In the genomic region with DNA sequence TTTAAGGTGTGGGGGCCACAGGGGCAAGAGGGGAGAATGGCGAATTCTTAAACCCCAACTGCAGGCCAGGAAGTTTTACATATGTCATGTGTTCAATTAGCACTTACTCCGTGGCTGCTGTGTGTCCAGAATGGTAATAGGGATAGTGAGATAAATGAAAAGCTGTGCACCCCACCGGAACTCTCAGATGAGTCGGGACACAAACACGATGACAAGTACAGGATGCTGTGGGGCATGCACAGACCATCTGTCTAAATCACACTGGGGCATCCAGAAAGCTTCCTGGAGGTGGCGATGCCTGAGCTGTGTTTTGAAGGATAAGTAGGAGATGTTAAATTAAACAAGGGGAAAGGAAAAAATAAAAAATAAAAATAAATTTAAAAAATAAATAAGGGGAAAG, we compare ENCODE assay signal across 16 cellular contexts. TPM values are rescaled to one million over a fixed set of nuclear protein-coding genes. Genes with fewer than 3 reads are reported as not detected.
DNase-seq lines count a peak whose midpoint lies in the region; TF ChIP-seq lines count a peak whose summit lies in the region.
"Had no signal": no experiment of that assay in that cellular context is flagged by ENCODE, and none has a peak within 500 bp of the region (broad histone marks: within the 10 kb centered on the region; RNA-seq: fewer than 3 reads in every experiment).

No MANE protein-coding gene starts in this region.

- no peaks in the 10 kb centered on the region for H3K9me3 ChIP-seq in CD8-positive, alpha-beta memory T cell (ENCODE audit: low read length)
- H3K9me3 ChIP-seq: BLaER1 treated with 17β-estradiol and CSF1 and Interleukin-3, amounts not matched to agents 10 nM and 100 nM had no signal

- H3K4me1 ChIP-seq in CD8-positive, alpha-beta memory T cell (ENCODE audit: insufficient read depth, low read length): no peaks in the 10 kb centered on the region

- H3K9me3 Mint-ChIP-seq in brain: no peaks in the 10 kb centered on the region
- H3K9me3 Mint-ChIP-seq in CD8-positive, alpha-beta memory T cell: no peaks in the 10 kb centered on the region
- H3K9me3 Mint-ChIP-seq in activated CD4-positive, alpha-beta memory T cell treated with anti-CD3 and anti-CD28 coated beads, Interleukin-2, amount 10 ng/mL, durations not matched to agents 7 days and 5 days: no peaks in the 10 kb centered on the region

- H3K4me3 ChIP-seq in CD8-positive, alpha-beta memory T cell (ENCODE audit: low read length): no peak overlapping the region
- H3K4me3 ChIP-seq: BLaER1 treated with 17β-estradiol and CSF1 and Interleukin-3, amounts not matched to agents 10 nM and 100 nM had no signal

- CTCF ChIA-PET in CD8-positive, alpha-beta memory T cell (lab: Charles Lee): no interaction called here
- CTCF ChIA-PET in activated CD4-positive, alpha-beta memory T cell treated with anti-CD3 and anti-CD28 coated beads, Interleukin-2, amount 10 ng/mL, durations not matched to agents 7 days and 5 days (lab: Charles Lee): interaction anchor here (0.5 kb wide), 1 partner anchor 543 kb away, joined by 3 read pairs; no protein-coding TSS in a partner anchor

- H3K4me1 Mint-ChIP-seq in brain: peaks cover 13% of the 10 kb centered on the region
- H3K4me1 Mint-ChIP-seq in CD8-positive, alpha-beta memory T cell: no peaks in the 10 kb centered on the region
- H3K4me1 Mint-ChIP-seq in activated CD4-positive, alpha-beta memory T cell treated with anti-CD3 and anti-CD28 coated beads, Interleukin-2, amount 10 ng/mL, durations not matched to agents 7 days and 5 days: no peaks in the 10 kb centered on the region

- H3K27me3 ChIP-seq in CD8-positive, alpha-beta memory T cell (ENCODE audit: insufficient read depth, low read length, poor library complexity, severe bottlenecking): no peaks in the 10 kb centered on the region
- H3K27me3 ChIP-seq: BLaER1 treated with 17β-estradiol and CSF1 and Interleukin-3, amounts not matched to agents 10 nM and 100 nM had no signal

- POLR2A ChIA-PET in CD8-positive, alpha-beta memory T cell (lab: Charles Lee): no interaction called here
- POLR2A ChIA-PET in activated CD4-positive, alpha-beta memory T cell treated with anti-CD3 and anti-CD28 coated beads, Interleukin-2, amount 10 ng/mL, durations not matched to agents 7 days and 5 days (lab: Charles Lee): interaction anchor here (0.5 kb wide), 1 partner anchor 259 kb away, joined by 3 read pairs; no protein-coding TSS in a partner anchor

- TF ChIP-seq CTCF in AG09319 (IDR thresholded peaks at IDR 0.05; ENCODE audit: low read depth, low read length) (peak; percentile 22), brain (conservative IDR thresholded peaks at IDR 0.05) (no peak)

- H3K27me3 Mint-ChIP-seq in brain: peaks cover 3% of the 10 kb centered on the region
- H3K27me3 Mint-ChIP-seq in CD8-positive, alpha-beta memory T cell: peaks cover 15 to 32% of the 10 kb centered on the region in 2 donors
- H3K27me3 Mint-ChIP-seq in activated CD4-positive, alpha-beta memory T cell treated with anti-CD3 and anti-CD28 coated beads, Interleukin-2, amount 10 ng/mL, durations not matched to agents 7 days and 5 days: peaks cover 10% of the 10 kb centered on the region

- H3K27ac ChIP-seq in CD8-positive, alpha-beta memory T cell (ENCODE audit: low read depth, low read length): no peak overlapping the region
- H3K27ac ChIP-seq: BLaER1 treated with 17β-estradiol and CSF1 and Interleukin-3, amounts not matched to agents 10 nM and 100 nM had no signal

- no peak for DNase-seq in AG09319 (ENCODE audit: extremely low read depth, low read depth)
- peak; percentile 52 for DNase-seq in EL
- peak; percentile 35 for DNase-seq in M059J (ENCODE audit: low read depth)
- DNase-seq in CD8-positive, alpha-beta memory T cell: no peak
- no peak for DNase-seq in activated CD4-positive, alpha-beta memory T cell treated with anti-CD3 and anti-CD28 coated beads, Interleukin-2, amount 10 ng/mL, durations not matched to agents 7 days and 5 days
- DNase-seq in iPS-NIHi7 (ENCODE audit: extremely low spot score): no peak
- DNase-seq: DND-41, KBM-7, NCI-H1417, NCI-H1930, SHP77, T-helper 1 cell had no signal

- peak overlapping the region in 1 of 5 experiments; percentile 41 for H3K4me3 Mint-ChIP-seq in brain
- no peak overlapping the region for H3K4me3 Mint-ChIP-seq in CD8-positive, alpha-beta memory T cell
- H3K4me3 Mint-ChIP-seq in activated CD4-positive, alpha-beta memory T cell treated with anti-CD3 and anti-CD28 coated beads, Interleukin-2, amount 10 ng/mL, durations not matched to agents 7 days and 5 days: no peak overlapping the region

- peak overlapping the region in 3 of 5 experiments; percentile 32 to 82 (median 67) for H3K27ac Mint-ChIP-seq in brain
- no peak overlapping the region for H3K27ac Mint-ChIP-seq in CD8-positive, alpha-beta memory T cell
- no peak overlapping the region for H3K27ac Mint-ChIP-seq in activated CD4-positive, alpha-beta memory T cell treated with anti-CD3 and anti-CD28 coated beads, Interleukin-2, amount 10 ng/mL, durations not matched to agents 7 days and 5 days

- H3K36me3 ChIP-seq in CD8-positive, alpha-beta memory T cell (ENCODE audit: insufficient read depth, low read length): no peaks in the 10 kb centered on the region
- H3K36me3 ChIP-seq: BLaER1 treated with 17β-estradiol and CSF1 and Interleukin-3, amounts not matched to agents 10 nM and 100 nM had no signal

- no peaks in the 10 kb centered on the region for H3K36me3 Mint-ChIP-seq in brain
- H3K36me3 Mint-ChIP-seq in CD8-positive, alpha-beta memory T cell: no peaks in the 10 kb centered on the region
- H3K36me3 Mint-ChIP-seq in activated CD4-positive, alpha-beta memory T cell treated with anti-CD3 and anti-CD28 coated beads, Interleukin-2, amount 10 ng/mL, durations not matched to agents 7 days and 5 days (ENCODE audit: low read depth): no peaks in the 10 kb centered on the region

RNA-seq across cellular contexts. Expression of gene TMEM158, which starts 18.3 kb away (rescaled TPM):
- 191 and 272 TPM in 2 replicates for total RNA-seq in M059J (2014; rRNA removed; shearing (Covaris generic))
- 13.0 TPM for polyA plus RNA-seq in brain (ENCODE audit: insufficient read depth, low read depth, low replicate concordance)
- total RNA-seq in CD8-positive, alpha-beta memory T cell: under 1 TPM; 0.11 to 0.13 TPM
- not detected for polyA plus RNA-seq in CD8-positive, alpha-beta memory T cell
- not detected for total RNA-seq in activated CD4-positive, alpha-beta memory T cell treated with anti-CD3 and anti-CD28 coated beads, Interleukin-2, amount 10 ng/mL, durations not matched to agents 7 days and 5 days
- total RNA-seq: OCI-LY7 had no signal
- polyA plus RNA-seq: HepG2 had no signal

Comparison
In these comparisons a context has a peak if more than half of its experiments do, and no peak if none do; other contexts are left out.
1. DNase-seq: peak in EL (single experiment) and M059J (single experiment); none in AG09319 (single experiment), CD8-positive, alpha-beta memory T cell (0 of 5), activated CD4-positive, alpha-beta memory T cell treated with anti-CD3 and anti-CD28 coated beads, Interleukin-2, amount 10 ng/mL, durations not matched to agents 7 days and 5 days (single experiment) and iPS-NIHi7 (single experiment).
2. H3K27ac Mint-ChIP-seq: peak in brain (3 of 5); none in CD8-positive, alpha-beta memory T cell (0 of 8) and activated CD4-positive, alpha-beta memory T cell treated with anti-CD3 and anti-CD28 coated beads, Interleukin-2, amount 10 ng/mL, durations not matched to agents 7 days and 5 days (single experiment).
3. RNA of gene TMEM158, which starts 18.3 kb away (total RNA-seq): 191 to 272 TPM in M059J; 0.11 to 0.13 TPM in CD8-positive, alpha-beta memory T cell and not detected in activated CD4-positive, alpha-beta memory T cell treated with anti-CD3 and anti-CD28 coated beads, Interleukin-2, amount 10 ng/mL, durations not matched to agents 7 days and 5 days; every median in the first group is over 100 times any median in the second.